27 cellular contexts compared by ENCODE assay signal in the genomic region with DNA sequence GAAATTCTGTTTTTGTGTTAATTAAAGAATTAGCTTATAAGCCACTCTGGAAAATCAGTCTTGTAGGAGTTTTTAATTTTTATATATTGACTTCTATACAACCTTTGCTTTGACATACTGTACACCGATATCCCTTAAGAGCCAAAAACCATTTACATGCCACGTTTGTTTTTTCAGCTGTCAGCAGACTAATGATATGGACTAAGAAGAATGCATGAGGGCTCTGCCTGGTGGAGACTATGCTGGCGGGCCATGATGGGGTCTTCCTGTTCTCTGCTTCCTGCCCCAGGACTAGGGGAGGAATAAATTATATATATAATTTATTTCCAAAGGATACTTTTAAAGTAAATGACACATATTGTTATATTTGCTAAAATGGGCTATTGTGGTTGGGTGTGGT.
DNase-seq lines count a peak whose midpoint lies in the region; ATAC-seq, FAIRE-seq and TF ChIP-seq lines count a peak whose summit lies in the region.
"Had no signal": no experiment of that assay in that cellular context is flagged by ENCODE, and none has a peak within 500 bp of the region (broad histone marks: within the 10 kb centered on the region; RNA-seq: fewer than 3 reads in every experiment).

No MANE protein-coding gene starts in this region.

- H3K27me3 ChIP-seq in IMR-90 (ENCODE audit: control insufficient read depth, insufficient read depth, low read length), result no peaks in the 10 kb centered on the region
- H3K27me3 ChIP-seq in trophoblast cell (ENCODE audit: insufficient read depth, low read length), result no peaks in the 10 kb centered on the region
- no peaks in the 10 kb centered on the region for H3K27me3 ChIP-seq in HepG2 (ENCODE audit: control insufficient read depth in 1 of 2, insufficient read depth in 2 of 2, low read length in 2 of 2)
- H3K27me3 ChIP-seq: adrenal gland, heart right ventricle, MG63 had no signal

- H2AK5ac ChIP-seq in IMR-90 (ENCODE audit: low read depth, low read length) (no peak overlapping the region), trophoblast cell (ENCODE audit: low read length) (no peak overlapping the region)

- H3K56ac ChIP-seq in IMR-90 (ENCODE audit: extremely low read depth, insufficient read depth, low read length), result no peak overlapping the region

- no peak overlapping the region for H2BK20ac ChIP-seq in IMR-90 (ENCODE audit: low read depth, low read length)

- peak overlapping the region; percentile 70 for H3K18ac ChIP-seq in IMR-90 (ENCODE audit: low read depth, low read length)
- no peak overlapping the region for H3K18ac ChIP-seq in trophoblast cell (ENCODE audit: low read length)

- peak overlapping the region; percentile 57; the same call in 1 of the 2 replicates for H4K91ac ChIP-seq in IMR-90 (ENCODE audit: insufficient read depth, low read depth, low read length)
- H4K91ac ChIP-seq in trophoblast cell (ENCODE audit: low read depth, low read length), result no peak overlapping the region

- intact Hi-C loops in IMR-90 (cut with micrococcal nuclease) (loop anchor here (5.0 kb wide), 1 partner anchor 340 kb away; no protein-coding TSS in a partner anchor), HepG2 (cut with micrococcal nuclease; ENCODE audit: unreplicated experiment) (no loop called here)

- no peak overlapping the region for H2BK5ac ChIP-seq in IMR-90 (ENCODE audit: low read depth, low read length, poor library complexity, severe bottlenecking)
- H2BK5ac ChIP-seq in trophoblast cell (ENCODE audit: low read depth, low read length, poor library complexity), result no peak overlapping the region

- TF ChIP-seq CTCF in IMR-90 (conservative IDR thresholded peaks at IDR 0.05; ENCODE audit: low read depth, low read length), result no peak
- TF ChIP-seq CTCF in chondrocyte (IDR thresholded peaks at IDR 0.05), result no peak
- TF ChIP-seq CTCF in HepG2 (CRISPR knock-in tag; IDR thresholded peaks at IDR 0.05), result no peak

- H3K4ac ChIP-seq in IMR-90 (ENCODE audit: low read depth, low read length) (no peak overlapping the region), trophoblast cell (ENCODE audit: low read depth, low read length) (no peak overlapping the region)

- peaks cover 14 to 26% of the 10 kb centered on the region in 2 experiments; a peak in 3 of 4 replicates for H3K79me1 ChIP-seq in IMR-90 (ENCODE audit: low read depth in 1 of 2, low read length in 2 of 2)
- H3K79me1 ChIP-seq in trophoblast cell (ENCODE audit: low read length), result no peaks in the 10 kb centered on the region

- no peaks in the 10 kb centered on the region for H3K9me1 ChIP-seq in IMR-90 (ENCODE audit: insufficient read depth, low read length)

- H3K36me3 ChIP-seq in IMR-90 (ENCODE audit: control insufficient read depth, insufficient read depth, low read length), result no peaks in the 10 kb centered on the region
- no peaks in the 10 kb centered on the region for H3K36me3 ChIP-seq in trophoblast cell (ENCODE audit: control insufficient read depth in 1 of 2, insufficient read depth in 2 of 2, low read length in 2 of 2)
- H3K36me3 ChIP-seq in HepG2 (replicated peaks in 1 of 2; ENCODE audit: control insufficient read depth in 1 of 2, insufficient read depth in 2 of 2, low read length in 2 of 2), result no peaks in the 10 kb centered on the region
- H3K36me3 ChIP-seq: adrenal gland, heart right ventricle, MG63 had no signal

- peaks cover 65% of the 10 kb centered on the region for H3K4me1 Mint-ChIP-seq in chondrocyte (ENCODE audit: low read depth)
- H3K4me1 Mint-ChIP-seq: CD4-positive, CD25-positive, alpha-beta regulatory T cell had no signal

- TF ChIP-seq POLR2A in IMR-90 (IDR thresholded peaks at IDR 0.05; ENCODE audit: low read depth, low read length), result no peak
- TF ChIP-seq POLR2A in HepG2 (IDR thresholded peaks at IDR 0.05; ENCODE audit: insufficient read depth in 1 of 2, low read depth in 2 of 2, low read length in 2 of 2), result no peak

- DNase-seq in IMR-90, result peak; percentile 63
- peak; percentile 30 for DNase-seq in NCI-H69 (lab: John Stamatoyannopoulos, UW)
- no peak for DNase-seq in chondrocyte (ENCODE audit: low spot score)
- peak; percentile 17 to 37 for DNase-seq in trophoblast cell
- DNase-seq in A172 (ENCODE audit: low spot score), result no peak
- no peak for DNase-seq in HepG2 (ENCODE audit: low spot score)
- DNase-seq: activated CD4-positive, alpha-beta T cell treated with anti-CD3 and anti-CD28 coated beads, Interleukin-2, amount 50 U/mL, for 4 hours; activated CD4-positive, CD25-positive, alpha-beta regulatory T cell; activated naive CD4-positive, alpha-beta T cell treated with Interleukin-2 at 50 U/mL for 16 hours; adrenal gland; CD4-positive, CD25-positive, alpha-beta regulatory T cell; cortex of kidney; foreskin melanocyte; H9; heart right ventricle; KBM-7; MG63; NCI-H2171 treated with DMSO at 0.1 percent for 48 hours; NCI-H524; stimulated activated CD4-positive, alpha-beta T cell treated with anti-CD3 and anti-CD28 coated beads, Interleukin-4, amount 100 ng/mL, for 4 hours; substantia nigra had no signal

- peak overlapping the region; percentile 72 for H3K27ac Mint-ChIP-seq in chondrocyte (ENCODE audit: unreplicated experiment)
- H3K27ac Mint-ChIP-seq: CD4-positive, CD25-positive, alpha-beta regulatory T cell; H9 had no signal

- no peak overlapping the region for H2BK15ac ChIP-seq in IMR-90 (ENCODE audit: low read depth, low read length)

- no peaks in the 10 kb centered on the region for H3K79me2 ChIP-seq in trophoblast cell (ENCODE audit: control insufficient read depth, insufficient read depth, low read length, poor library complexity)
- H3K79me2 ChIP-seq in HepG2 (ENCODE audit: insufficient read depth, low read length), result no peaks in the 10 kb centered on the region

- FAIRE-seq in HepG2 (lab: Jason Lieb, UNC), result no peak
- FAIRE-seq: bronchial epithelial cell, GM18507 had no signal

- H3K27ac ChIP-seq in IMR-90 (ENCODE audit: insufficient read depth, low read length) (no peak overlapping the region), trophoblast cell (ENCODE audit: low read depth, low read length) (no peak overlapping the region), HepG2 (ENCODE audit: extremely low read length, insufficient read depth, low read length) (no peak overlapping the region)
- H3K27ac ChIP-seq: adrenal gland, heart right ventricle had no signal

- dilution Hi-C loops in IMR-90 (cut with HindIII; ENCODE audit: low sequenced_read_pairs, unreplicated experiment), result no loop called here

- no peak overlapping the region for H3K14ac ChIP-seq in IMR-90 (replicated peaks; ENCODE audit: low read depth, low read length)
- no peak overlapping the region for H3K14ac ChIP-seq in trophoblast cell (ENCODE audit: low read length)

- H3K9me3 ChIP-seq in IMR-90 (ENCODE audit: control insufficient read depth, insufficient read depth, low read length) (no peaks in the 10 kb centered on the region), trophoblast cell (ENCODE audit: insufficient read depth, low read depth, low read length) (no peaks in the 10 kb centered on the region), HepG2 (ENCODE audit: low read length) (no peaks in the 10 kb centered on the region)
- H3K9me3 ChIP-seq: adrenal gland, heart right ventricle, MG63 had no signal

- BruUV-seq in IMR-90 (replicated peaks; lab: Mats Ljungman, UMichigan) (no TSS peak), HepG2 (replicated peaks; lab: Mats Ljungman, UMichigan) (no TSS peak)

- WGBS in IMR-90 (ENCODE audit: extremely low coverage in 2 of 2, insufficient read length in 1 of 2), 2 experiments, result no CpG with 5 or more reads among the region's 3 CpGs
- no CpG with 5 or more reads among the region's 3 CpGs for WGBS in trophoblast cell (ENCODE audit: extremely low coverage, insufficient coverage, insufficient read length)
- WGBS in HepG2 (ENCODE audit: low lambda C conversion rate), result 7% methylated on average over 3 of the region's 3 CpGs

- H3K4me3 Mint-ChIP-seq in chondrocyte (ENCODE audit: unreplicated experiment), result no peak overlapping the region
- H3K4me3 Mint-ChIP-seq: CD4-positive, CD25-positive, alpha-beta regulatory T cell; H9; stimulated activated memory B cell treated with anti-CD40 and anti-IgM and Interleukin-4, amounts not matched to agents 10 μg/mL and 1 μg/mL and 100 μg/mL, for 72 hours had no signal

- peak overlapping the region; percentile 1 for H3K4me2 ChIP-seq in IMR-90 (ENCODE audit: low read depth, low read length)
- H3K4me2 ChIP-seq in trophoblast cell (ENCODE audit: low read length), result no peak overlapping the region
- H3K4me2 ChIP-seq in HepG2 (ENCODE audit: low read depth, low read length), result no peak overlapping the region

- no peaks in the 10 kb centered on the region for H3K27me3 Mint-ChIP-seq in chondrocyte (ENCODE audit: low read depth)
- H3K27me3 Mint-ChIP-seq: CD4-positive, CD25-positive, alpha-beta regulatory T cell; stimulated activated memory B cell treated with anti-CD40 and anti-IgM and Interleukin-4, amounts not matched to agents 10 μg/mL and 1 μg/mL and 100 μg/mL, for 72 hours had no signal

- H3K9me3 Mint-ChIP-seq in chondrocyte (ENCODE audit: low read depth), result no peaks in the 10 kb centered on the region
- H3K9me3 Mint-ChIP-seq: H9 had no signal

- H3K23ac ChIP-seq in IMR-90 (ENCODE audit: low read depth, low read length) (no peak overlapping the region), trophoblast cell (ENCODE audit: low read length) (no peak overlapping the region)

- TF ChIP-seq RAD21 in IMR-90 (IDR thresholded peaks at IDR 0.05; ENCODE audit: low read length), result no peak
- TF ChIP-seq RAD21 in HepG2 (CRISPR knock-in tag; IDR thresholded peaks at IDR 0.05), result no peak

- H2AK9ac ChIP-seq in IMR-90 (replicated peaks; ENCODE audit: low read depth, low read length, poor library complexity), result no peak overlapping the region

- POLR2A ChIA-PET in IMR-90 (lab: Charles Lee; ENCODE audit: unreplicated experiment) (interaction anchor here (1.3 kb wide), 1 partner anchor 9 kb away, joined by 3 read pairs; no protein-coding TSS in a partner anchor), HepG2 (lab: Yijun Ruan, JAX) (no interaction called here)

- H4K8ac ChIP-seq in IMR-90 (ENCODE audit: low read depth in 2 of 2, low read length in 2 of 2) (no peak overlapping the region), trophoblast cell (ENCODE audit: low read depth, low read length) (no peak overlapping the region)

- no peak for TF ChIP-seq EP300 in HepG2 (IDR thresholded peaks at IDR 0.05; ENCODE audit: low read depth in 2 of 2, low read length in 2 of 2)
- TF ChIP-seq EP300 in HepG2 (CRISPR knock-in tag; IDR thresholded peaks at IDR 0.05; ENCODE audit: borderline replicate concordance), result no peak

- no peak overlapping the region for H2BK120ac ChIP-seq in IMR-90 (ENCODE audit: low read depth, low read length)
- no peak overlapping the region for H2BK120ac ChIP-seq in trophoblast cell (ENCODE audit: insufficient read depth, low read length, poor library complexity)

- CTCF ChIA-PET in IMR-90 (lab: Yijun Ruan, JAX) (no interaction called here), HepG2 (lab: Yijun Ruan, JAX; ENCODE audit: low intra/inter-chr PET ratio, low total read pairs) (no interaction called here)

- H4K12ac ChIP-seq in trophoblast cell (ENCODE audit: low read depth, low read length), result no peak overlapping the region

- no peak overlapping the region for H3K4me3 ChIP-seq in IMR-90 (ENCODE audit: insufficient read depth, low read depth, low read length)
- no peak overlapping the region for H3K4me3 ChIP-seq in trophoblast cell (ENCODE audit: low read depth, low read length)
- H3K4me3 ChIP-seq in HepG2 (replicated peaks in 1 of 3; ENCODE audit: insufficient read depth in 1 of 3, low read depth in 2 of 3, low read length in 3 of 3), result no peak overlapping the region
- H3K4me3 ChIP-seq: adrenal gland, heart right ventricle, MG63 had no signal

- H2BK12ac ChIP-seq in trophoblast cell (ENCODE audit: low read length), result no peak overlapping the region

- H3K36me3 Mint-ChIP-seq in chondrocyte (ENCODE audit: low read depth), result peaks cover 7% of the 10 kb centered on the region
- H3K36me3 Mint-ChIP-seq: CD4-positive, CD25-positive, alpha-beta regulatory T cell had no signal

- peaks cover 4% of the 10 kb centered on the region; the same call in 1 of the 2 replicates for H4K20me1 ChIP-seq in IMR-90 (ENCODE audit: insufficient read depth, low read length)
- H4K20me1 ChIP-seq in HepG2 (ENCODE audit: insufficient read depth, low read length), result no peaks in the 10 kb centered on the region

- H2AFZ ChIP-seq in IMR-90 (replicated peaks; ENCODE audit: low read length, poor library complexity) (no peak overlapping the region), trophoblast cell (ENCODE audit: insufficient read depth, low read length, poor library complexity) (no peak overlapping the region), HepG2 (ENCODE audit: low read length) (no peak overlapping the region)

- H3K4me1 ChIP-seq in IMR-90 (ENCODE audit: control insufficient read depth, insufficient read depth, low read length) (peaks cover 7% of the 10 kb centered on the region), trophoblast cell (ENCODE audit: control insufficient read depth in 1 of 2, insufficient read depth in 2 of 2, low read length in 2 of 2) (no peaks in the 10 kb centered on the region), HepG2 (ENCODE audit: insufficient read depth, low read length) (no peaks in the 10 kb centered on the region)
- H3K4me1 ChIP-seq: adrenal gland had no signal

- in situ Hi-C loops in IMR-90 (cut with MboI; ENCODE audit: low sequenced_read_pairs) (no loop called here), HepG2 (cut with HindIII; ENCODE audit: extremely low pct_ligation_motif_present, low pct_unique_long_range_greater_than_20kb) (no loop called here)

- H3K9ac ChIP-seq in IMR-90 (ENCODE audit: low read depth, low read length) (no peak overlapping the region), trophoblast cell (ENCODE audit: low read length) (no peak overlapping the region), HepG2 (ENCODE audit: insufficient read depth, low read depth, low read length) (no peak overlapping the region)

- 0 out of 2 replicates have a peak overlapping the region, but pooled peaks have one; percentile 56 for H4K5ac ChIP-seq in IMR-90 (ENCODE audit: low read depth, low read length)

- ATAC-seq in IMR-90 (ENCODE audit: low read depth) (peak; percentile 18; the same call in 1 of the 2 replicates), GM18520 (IDR thresholded peaks at IDR 0.05; ENCODE audit: unreplicated experiment) (no peak), HepG2 (no peak)
- ATAC-seq: esophagus mucosa; heart right ventricle; sciatic nerve; stimulated activated memory B cell treated with anti-CD40 and anti-IgM and Interleukin-4, amounts not matched to agents 10 μg/mL and 1 μg/mL and 100 μg/mL, for 72 hours had no signal

Comparison
In these comparisons a context has a peak if more than half of its experiments do, and no peak if none do; other contexts are left out.
1. DNase-seq: peak in IMR-90 (single experiment), NCI-H69 (single experiment) and trophoblast cell (2 of 2); none in chondrocyte (single experiment), A172 (single experiment) and HepG2 (single experiment).